In genomic region chr3:67357610-67358458, GRCh38 we compare ENCODE assay signal across 8 cellular contexts.
A peak's percentile ranks its signal among the peaks of the same experiment; 100 is the strongest.
DNase-seq lines count a peak whose midpoint lies in the region; ATAC-seq and TF ChIP-seq lines count a peak whose summit lies in the region.

No MANE protein-coding gene starts in this region.

- no peak overlapping the region for H3K27ac ChIP-seq in tibial artery

- ATAC-seq in GM18511 (IDR thresholded peaks at IDR 0.05; ENCODE audit: unreplicated experiment) (peak; percentile 82), HG03159 (IDR thresholded peaks at IDR 0.05; ENCODE audit: unreplicated experiment) (peak; percentile 69)

- H3K4me3 ChIP-seq in tibial artery: no peak overlapping the region

- H3K9me3 ChIP-seq in tibial artery: no peaks in the 10 kb centered on the region

- intact Hi-C loops in tibial artery (cut with DNase I; ENCODE audit: low total_unique reads): no loop called here

- TF ChIP-seq CTCF in tibial artery (IDR thresholded peaks at IDR 0.05): no peak

- no peaks in the 10 kb centered on the region for H3K27me3 ChIP-seq in tibial artery

- DNase-seq in AG08396 (ENCODE audit: low spot score): peak; percentile 41
- peak; percentile 78 for DNase-seq in RKO (ENCODE audit: low spot score)
- peak; percentile 83 for DNase-seq in iPS-NIHi11 (ENCODE audit: low spot score)
- no peak for DNase-seq in stimulated activated CD4-positive, alpha-beta T cell treated with anti-CD3 and anti-CD28 coated beads, Interleukin-2, amount 100 ng/mL, for 48 hours
- no peak for DNase-seq in NCI-H2107 (lab: John Stamatoyannopoulos, UW)
- no peak for DNase-seq in tibial artery

- no peaks in the 10 kb centered on the region for H3K4me1 ChIP-seq in tibial artery

- H3K36me3 ChIP-seq in tibial artery: no peaks in the 10 kb centered on the region

Comparison
In these comparisons a context has a peak if more than half of its experiments do, and no peak if none do; other contexts are left out.
1. DNase-seq: peak in AG08396 (single experiment), RKO (single experiment) and iPS-NIHi11 (single experiment); none in stimulated activated CD4-positive, alpha-beta T cell treated with anti-CD3 and anti-CD28 coated beads, Interleukin-2, amount 100 ng/mL, for 48 hours (0 of 2), NCI-H2107 (single experiment) and tibial artery (0 of 2).